Comparison of ENCODE assay signal across 11 cellular contexts in the genomic region with DNA sequence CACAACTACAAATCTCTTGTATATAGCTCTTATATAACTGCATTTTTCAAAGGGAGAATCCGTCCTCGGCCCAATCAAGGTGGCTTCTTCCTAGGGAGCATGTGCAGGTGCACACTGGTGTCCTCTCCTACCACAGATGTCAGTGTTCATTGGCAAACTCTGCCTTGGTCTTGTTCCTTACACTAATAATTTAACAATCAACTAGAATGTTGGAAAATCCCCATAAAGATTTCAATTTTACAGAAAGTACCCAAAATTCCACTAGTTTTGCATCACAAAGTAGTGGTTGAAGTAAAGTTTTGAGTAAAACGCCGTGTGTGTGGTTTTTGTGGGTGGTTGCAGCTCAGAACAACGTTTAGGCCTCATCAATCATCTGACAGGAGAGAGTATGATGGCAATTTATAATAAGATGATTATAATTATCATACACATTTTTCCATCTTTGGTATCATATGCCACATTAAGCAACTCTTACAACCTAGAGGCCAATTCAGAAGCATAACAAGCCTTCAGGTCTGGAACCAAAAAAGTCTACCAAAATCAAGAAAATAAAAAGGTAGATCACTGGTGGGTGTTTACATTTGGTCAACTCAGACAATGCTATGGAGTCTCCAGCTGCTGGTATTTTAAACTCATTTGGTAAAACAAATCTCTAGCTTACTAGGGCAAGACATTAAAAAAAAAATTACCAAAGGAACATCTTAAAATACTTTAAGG.
DNase-seq lines count a peak whose midpoint lies in the region; ATAC-seq, FAIRE-seq and TF ChIP-seq lines count a peak whose summit lies in the region.
"Had no signal": no experiment of that assay in that cellular context is flagged by ENCODE, and none has a peak within 500 bp of the region (broad histone marks: within the 10 kb centered on the region; RNA-seq: fewer than 3 reads in every experiment).

No MANE protein-coding gene starts in this region.

- H3K36me3 ChIP-seq in upper lobe of right lung (no peaks in the 10 kb centered on the region), small intestine (ENCODE audit: control insufficient read depth in 2 of 2, insufficient read depth in 2 of 2, low read length in 2 of 2) (no peaks in the 10 kb centered on the region), heart right ventricle (peaks cover 0 to 11% (median 0%) of the 10 kb centered on the region in 9 donors)

- TF ChIP-seq CTCF in upper lobe of right lung (IDR thresholded peaks at IDR 0.05) (no peak), heart right ventricle (IDR thresholded peaks at IDR 0.05) (no peak)

- no peaks in the 10 kb centered on the region for H3K27me3 ChIP-seq in upper lobe of right lung
- no peaks in the 10 kb centered on the region for H3K27me3 ChIP-seq in small intestine (ENCODE audit: control insufficient read depth in 2 of 2, insufficient read depth in 2 of 2, low read length in 2 of 2)
- H3K27me3 ChIP-seq in heart right ventricle, result no peaks in the 10 kb centered on the region

- intact Hi-C loops in upper lobe of right lung (cut with DNase I) (no loop called here), heart right ventricle (cut with DNase I) (loop anchor here in 1 of 10 donors (10.0 kb wide), 1 partner anchor 106 kb away; no protein-coding TSS in a partner anchor)

- ATAC-seq in HG03196 (IDR thresholded peaks at IDR 0.05; ENCODE audit: unreplicated experiment), result peak; percentile 30
- no peak for ATAC-seq in upper lobe of right lung
- ATAC-seq in heart right ventricle, result no peak

- peaks cover 10% of the 10 kb centered on the region for H3K4me1 ChIP-seq in upper lobe of right lung
- peaks cover 4 to 11% of the 10 kb centered on the region in 2 donors for H3K4me1 ChIP-seq in small intestine (ENCODE audit: control insufficient read depth in 2 of 2, insufficient read depth in 1 of 2, low read depth in 1 of 2, low read length in 1 of 2)
- peaks cover 0 to 54% (median 6%) of the 10 kb centered on the region in 9 donors for H3K4me1 ChIP-seq in heart right ventricle

- H3K9me3 ChIP-seq in upper lobe of right lung, result no peaks in the 10 kb centered on the region
- H3K9me3 ChIP-seq in small intestine (ENCODE audit: control insufficient read depth, low read depth), result no peaks in the 10 kb centered on the region
- H3K9me3 ChIP-seq in heart right ventricle, result no peaks in the 10 kb centered on the region

- H3K27ac ChIP-seq in upper lobe of right lung (peak overlapping the region; percentile 44), small intestine (ENCODE audit: low read depth in 1 of 2, low read length in 1 of 2) (peak overlapping the region in 1 of 2 donors; percentile 81), heart right ventricle (peak overlapping the region in 1 of 10 donors; percentile 62)
- H3K27ac ChIP-seq: GM23248 had no signal

- peak; percentile 18 for DNase-seq in activated T-cell treated with anti-CD3 and anti-CD28 coated beads for 4 hours
- DNase-seq in activated T-cell treated with anti-CD3 and anti-CD28 coated beads, Interleukin-2, amount 50 U/mL, for 1 hour, result no peak
- peak; percentile 59 for DNase-seq in activated naive CD4-positive, alpha-beta T cell treated with anti-CD3 and anti-CD28 coated beads, Interleukin-2, amount 50 U/mL, for 16 hours
- DNase-seq in upper lobe of right lung, result no peak
- no peak for DNase-seq in small intestine
- no peak for DNase-seq in NCI-H2107 (lab: John Stamatoyannopoulos, UW)
- no peak for DNase-seq in heart right ventricle
- DNase-seq: GM23248, NCI-H524 treated with DMSO at 0.1 percent for 48 hours had no signal

- WGBS in small intestine, 3 donors, result 51 to 64% (median 53%) methylated on average over 5 of the region's 5 CpGs
- WGBS in heart right ventricle, 2 donors, result 85 to 88% methylated on average over 5 of the region's 5 CpGs

- H3K4me3 ChIP-seq in upper lobe of right lung, result no peak overlapping the region
- H3K4me3 ChIP-seq in small intestine (ENCODE audit: low read depth in 1 of 2, low read length in 2 of 2), result no peak overlapping the region
- H3K4me3 ChIP-seq in heart right ventricle, result no peak overlapping the region
- H3K4me3 ChIP-seq: GM23248, skin epidermis had no signal

- no peak for FAIRE-seq in small intestine (lab: Jason Lieb, UNC)

Comparison
In these comparisons a context has a peak if more than half of its experiments do, and no peak if none do; other contexts are left out.
1. DNase-seq: peak in activated T-cell treated with anti-CD3 and anti-CD28 coated beads for 4 hours (single experiment) and activated naive CD4-positive, alpha-beta T cell treated with anti-CD3 and anti-CD28 coated beads, Interleukin-2, amount 50 U/mL, for 16 hours (single experiment); none in activated T-cell treated with anti-CD3 and anti-CD28 coated beads, Interleukin-2, amount 50 U/mL, for 1 hour (single experiment), upper lobe of right lung (single experiment), small intestine (single experiment), NCI-H2107 (single experiment) and heart right ventricle (0 of 2).